ENCODE assay signal across 8 cellular contexts in the genomic region with DNA sequence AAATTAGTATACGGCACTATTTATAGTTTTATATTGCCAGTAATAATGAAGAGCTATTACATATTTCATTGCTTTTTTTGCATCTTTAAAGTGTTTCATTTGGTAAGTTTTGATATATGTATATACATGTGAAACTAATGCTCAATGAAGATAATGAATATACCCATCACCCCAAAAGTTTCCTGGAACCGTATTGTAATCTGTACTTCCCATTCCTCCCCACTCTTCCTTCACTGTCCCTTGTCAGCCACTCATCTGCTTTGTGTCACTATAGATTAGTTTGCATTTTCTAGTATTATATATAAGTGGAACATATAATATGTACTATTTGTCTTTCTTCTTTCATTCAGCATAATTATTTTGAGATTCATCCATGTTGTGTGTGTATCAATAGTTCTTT.
"Had no signal": no experiment of that assay in that cellular context is flagged by ENCODE, and none has a peak within 500 bp of the region (broad histone marks: within the 10 kb centered on the region; RNA-seq: fewer than 3 reads in every experiment).

No MANE protein-coding gene starts in this region.

- H2AFZ ChIP-seq: GM23338 had no signal

- DNase-seq: H9, HCEC 1CT, IMR-90, KBM-7 had no signal

- H3K4me3 ChIP-seq: GM23338 had no signal

- FAIRE-seq: H1, H54, HTR-8/SVneo had no signal

- ATAC-seq: GM23338 had no signal

- H3K4me2 ChIP-seq: GM23338 had no signal
